Comparison of ENCODE assay signal across 9 cellular contexts in the genomic region with DNA sequence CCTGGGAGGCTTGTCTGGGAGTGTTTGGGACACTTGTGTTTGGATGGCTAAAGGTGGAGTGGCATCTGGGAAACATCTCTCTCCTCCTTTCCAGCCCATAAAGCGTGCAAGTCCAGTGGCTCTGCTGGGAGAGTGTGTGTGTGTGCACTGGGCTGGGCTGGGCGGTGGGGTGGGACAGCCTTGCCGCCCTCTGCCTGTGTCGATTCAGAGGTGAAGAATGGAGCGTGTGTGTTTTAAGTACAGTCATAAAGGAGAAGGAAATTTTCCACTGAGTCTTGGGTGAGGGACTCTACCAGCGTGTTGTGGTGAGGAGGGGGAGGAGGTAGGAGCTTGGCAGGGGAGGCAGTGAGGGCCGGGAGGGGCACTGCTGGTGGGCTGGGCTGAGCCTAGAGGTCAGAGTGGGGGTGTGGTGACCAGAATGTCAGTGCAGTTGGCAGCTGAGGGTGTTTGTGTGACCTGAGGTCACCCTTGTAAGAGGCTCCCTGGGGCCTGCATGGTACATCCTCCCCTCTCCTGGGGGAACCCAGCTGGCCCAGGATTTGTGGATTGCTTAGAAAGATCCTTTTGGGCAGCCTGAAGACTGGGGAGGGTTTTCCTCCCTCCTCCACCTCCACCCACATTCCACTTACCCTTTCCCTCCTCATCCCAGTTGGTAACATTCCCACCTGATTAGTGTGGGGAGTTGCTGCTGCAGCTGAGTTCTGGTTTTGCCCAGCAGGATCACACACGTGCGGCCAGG. TPM values are rescaled to one million over a fixed set of nuclear protein-coding genes. Genes with fewer than 3 reads are reported as not detected.
DNase-seq lines count a peak whose midpoint lies in the region; ATAC-seq and TF ChIP-seq lines count a peak whose summit lies in the region.
"Had no signal": no experiment of that assay in that cellular context is flagged by ENCODE, and none has a peak within 500 bp of the region (broad histone marks: within the 10 kb centered on the region; RNA-seq: fewer than 3 reads in every experiment).

No MANE protein-coding gene starts in this region.

- H3K79me2 ChIP-seq in hepatocyte = peaks cover 57% of the 10 kb centered on the region

- H3K27me3 ChIP-seq in ascending aorta (no peaks in the 10 kb centered on the region), hepatocyte (no peaks in the 10 kb centered on the region)

- H3K4me2 ChIP-seq in hepatocyte = peak overlapping the region; percentile 87

- DNase-seq in ELR (ENCODE audit: low read depth) = peak; percentile 77
- peak in 1 of 2 donors; percentile 76 for DNase-seq in ascending aorta (ENCODE audit: low spot score in 2 of 2)
- DNase-seq in hepatocyte (ENCODE audit: low spot score) = no peak
- peak; percentile 31 for DNase-seq in retina
- no peak for DNase-seq in stimulated activated CD4-positive, alpha-beta T cell treated with anti-CD3 and anti-CD28 coated beads, Interleukin-1b, Interleukin-23, amount 100 ng/mL, for 48 hours
- DNase-seq in NCI-H69 (lab: John Stamatoyannopoulos, UW) = no peak
- no peak for DNase-seq in 8988T
- DNase-seq: NCI-H510A had no signal

- H3K9me2 ChIP-seq in hepatocyte (replicated peaks; ENCODE audit: insufficient read depth) = no peaks in the 10 kb centered on the region

- H3K4me3 ChIP-seq in ascending aorta (peak overlapping the region; percentile 74 to 91), hepatocyte (peak overlapping the region; percentile 96)

- H3K27ac ChIP-seq in ascending aorta (peak overlapping the region; percentile 69 to 75), hepatocyte (peak overlapping the region; percentile 64)

- peaks cover 29% of the 10 kb centered on the region for H4K20me1 ChIP-seq in hepatocyte (ENCODE audit: insufficient read depth, poor library complexity, severe bottlenecking)

- intact Hi-C loops in ascending aorta (cut with DNase I) = loop anchor here (2.0 to 5.0 kb wide), 3 partner anchors 44 to 331 kb away; a partner anchor contains a TSS

- no peak for ATAC-seq in HG03432 (IDR thresholded peaks at IDR 0.05; ENCODE audit: unreplicated experiment)

- H3K4me1 ChIP-seq in ascending aorta (peaks cover 0 to 8% of the 10 kb centered on the region in 2 donors), hepatocyte (ENCODE audit: insufficient read depth) (peaks cover 32% of the 10 kb centered on the region)

- peaks cover 0 to 3% of the 10 kb centered on the region in 2 donors for H3K36me3 ChIP-seq in ascending aorta
- H3K36me3 ChIP-seq in hepatocyte (replicated peaks; ENCODE audit: insufficient read depth, low read depth) = no peaks in the 10 kb centered on the region

- H2AFZ ChIP-seq in hepatocyte = no peak overlapping the region

- H3K9me3 ChIP-seq in ascending aorta (no peaks in the 10 kb centered on the region), hepatocyte (ENCODE audit: low read depth) (no peaks in the 10 kb centered on the region)

- TF ChIP-seq CTCF in ascending aorta (IDR thresholded peaks at IDR 0.05) (no peak), hepatocyte (IDR thresholded peaks at IDR 0.05; ENCODE audit: poor library complexity) (no peak)

- 35% methylated on average over 8 of the region's 9 CpGs for WGBS in hepatocyte (ENCODE audit: low lambda C conversion rate, missing lambda C conversion rate)

RNA-seq across cellular contexts. Expression of a gene that starts 1.7 kb away (rescaled TPM):
- total RNA-seq in ascending aorta (394 TPM), hepatocyte (92.3 and 96.1 TPM in 2 replicates)
- polyA plus RNA-seq in hepatocyte = 76.6 and 91.6 TPM in 2 replicates

Comparison
In these comparisons a context has a peak if more than half of its experiments do, and no peak if none do; other contexts are left out.
1. DNase-seq: peak in ELR (single experiment) and retina (single experiment); none in hepatocyte (single experiment), stimulated activated CD4-positive, alpha-beta T cell treated with anti-CD3 and anti-CD28 coated beads, Interleukin-1b, Interleukin-23, amount 100 ng/mL, for 48 hours (single experiment), NCI-H69 (single experiment) and 8988T (single experiment).